20 cellular contexts compared by ENCODE assay signal in the genomic region with DNA sequence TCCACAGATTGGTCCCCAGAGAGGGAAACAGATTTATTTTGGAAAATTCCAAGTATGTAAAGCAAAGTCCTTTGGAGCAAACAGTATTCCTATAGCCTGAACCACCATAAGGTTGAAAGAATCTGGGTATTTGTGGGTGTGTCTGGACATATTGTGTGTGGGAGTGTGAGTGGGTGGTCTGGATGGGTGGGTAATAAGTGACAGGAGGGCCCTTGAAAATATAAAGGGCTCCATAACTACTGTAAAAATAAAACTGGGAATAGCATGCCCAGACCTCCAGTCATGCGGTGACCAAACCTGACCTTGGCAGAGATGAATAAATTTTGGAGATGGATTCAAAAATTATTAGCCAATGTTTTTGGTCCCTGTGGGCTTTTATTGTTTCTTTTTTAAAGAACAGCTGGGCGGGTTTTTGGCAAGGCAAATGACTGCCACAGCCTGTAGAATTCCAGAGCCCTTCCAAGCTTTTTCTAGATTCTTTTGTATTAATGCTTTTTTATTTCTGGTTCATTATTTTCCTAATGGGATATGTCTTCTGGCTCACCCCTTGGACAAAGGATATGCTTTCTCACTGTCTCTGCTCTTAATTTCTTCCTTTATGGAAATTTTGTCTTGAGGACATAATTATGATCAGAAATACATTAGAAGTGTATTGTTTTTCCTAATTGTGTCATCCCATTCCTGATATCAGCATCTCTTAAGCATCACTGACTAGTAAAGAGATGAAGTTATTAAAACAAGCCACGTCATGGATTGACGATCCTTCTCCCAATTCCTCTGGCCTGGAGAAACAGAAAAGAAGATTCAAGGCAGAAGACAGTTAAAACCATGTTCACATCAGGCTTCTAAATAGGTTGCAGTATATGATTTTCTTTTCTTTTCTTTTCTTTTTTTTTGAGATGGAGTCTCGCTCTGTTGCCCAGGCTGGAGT.
DNase-seq lines count a peak whose midpoint lies in the region; ATAC-seq lines count a peak whose summit lies in the region.
"Had no signal": no experiment of that assay in that cellular context is flagged by ENCODE, and none has a peak within 500 bp of the region (broad histone marks: within the 10 kb centered on the region; RNA-seq: fewer than 3 reads in every experiment).

No MANE protein-coding gene starts in this region.

- ATAC-seq in Right ventricle myocardium inferior (peak; percentile 49), left ventricle myocardium superior (peak; percentile 62), sciatic nerve (peak; percentile 78), aorta (ENCODE audit: low FRiP score) (peak; percentile 67), GM19455 (IDR thresholded peaks at IDR 0.05; ENCODE audit: unreplicated experiment) (no peak)

- no peak overlapping the region for H3K4me3 ChIP-seq in aorta (ENCODE audit: low read length in 2 of 2)
- H3K4me3 ChIP-seq: uterus had no signal

- no peaks in the 10 kb centered on the region for H3K36me3 ChIP-seq in aorta (ENCODE audit: control insufficient read depth in 1 of 2, insufficient read depth in 2 of 2, low read length in 1 of 2)
- H3K36me3 ChIP-seq: uterus had no signal

- DNase-seq in Right ventricle myocardium inferior (ENCODE audit: missing footprints) (peak; percentile 52), cardiac septum (ENCODE audit: low spot score) (no peak), left ventricle myocardium superior (peak; percentile 44), sciatic nerve (ENCODE audit: low spot score) (peak; percentile 65), aorta (peak in 1 of 2 donors; percentile 73), cerebellar cortex (ENCODE audit: low spot score) (no peak), hypothalamus (lab: John Stamatoyannopoulos, UW) (no peak)
- DNase-seq: 8988T; activated B cell treated with CpG ODN at 0.5 μM for 24 hours; activated CD4-positive, alpha-beta T cell treated with anti-CD3 and anti-CD28 coated beads, Interleukin-2, amount 50 U/mL, for 48 hours; activated gamma-delta T cell treated with Interleukin-2 at 50 U/mL for 16 hours; Caco-2; central memory CD4-positive, alpha-beta T cell; HFFc6; NCI-H1092 treated with DMSO at 0.1 percent for 48 hours; NCI-H526; small intestine; stimulated activated CD4-positive, alpha-beta T cell treated with anti-CD3 and anti-CD28 coated beads, Interleukin-4, amount 100 ng/mL, for 1 hour; uterus had no signal

- no peaks in the 10 kb centered on the region for H3K27me3 ChIP-seq in aorta (ENCODE audit: control insufficient read depth in 1 of 2, insufficient read depth in 2 of 2, low read length in 1 of 2)
- H3K27me3 ChIP-seq: uterus had no signal

- no peaks in the 10 kb centered on the region for H3K9me3 ChIP-seq in aorta (ENCODE audit: control insufficient read depth, low read length)
- H3K9me3 ChIP-seq: Caco-2, uterus had no signal

- H3K27ac ChIP-seq in aorta (ENCODE audit: low read depth in 1 of 2, low read length in 2 of 2) = peak overlapping the region; percentile 88 to 95

- peaks cover 9 to 10% of the 10 kb centered on the region in 2 donors for H3K4me1 ChIP-seq in aorta (ENCODE audit: control insufficient read depth in 1 of 2, insufficient read depth in 2 of 2, low read length in 2 of 2)
- H3K4me1 ChIP-seq: uterus had no signal

- 15 to 20% methylated on average over 5 of the region's 5 CpGs for WGBS in aorta, 2 donors

- intact Hi-C loops in Right ventricle myocardium inferior (cut with DNase I) = no loop called here
- intact Hi-C loops in cardiac septum (cut with DNase I) = loop anchor here (5.0 to 10.0 kb wide), 3 partner anchors 137 to 550 kb away; no protein-coding TSS in a partner anchor
- intact Hi-C loops in left ventricle myocardium superior (cut with micrococcal nuclease) = no loop called here
- intact Hi-C loops in sciatic nerve (cut with DNase I) = no loop called here
- intact Hi-C loops in aorta (cut with DNase I) = loop anchor here in 1 of 2 donors (10.0 kb wide), 2 partner anchors 90 to 320 kb away; a partner anchor contains a TSS

Comparison
In these comparisons a context has a peak if more than half of its experiments do, and no peak if none do; other contexts are left out.
1. DNase-seq: peak in Right ventricle myocardium inferior (single experiment), left ventricle myocardium superior (single experiment) and sciatic nerve (single experiment); none in cardiac septum (single experiment), cerebellar cortex (single experiment) and hypothalamus (0 of 51).